8 cellular contexts compared by ENCODE assay signal in the genomic region with DNA sequence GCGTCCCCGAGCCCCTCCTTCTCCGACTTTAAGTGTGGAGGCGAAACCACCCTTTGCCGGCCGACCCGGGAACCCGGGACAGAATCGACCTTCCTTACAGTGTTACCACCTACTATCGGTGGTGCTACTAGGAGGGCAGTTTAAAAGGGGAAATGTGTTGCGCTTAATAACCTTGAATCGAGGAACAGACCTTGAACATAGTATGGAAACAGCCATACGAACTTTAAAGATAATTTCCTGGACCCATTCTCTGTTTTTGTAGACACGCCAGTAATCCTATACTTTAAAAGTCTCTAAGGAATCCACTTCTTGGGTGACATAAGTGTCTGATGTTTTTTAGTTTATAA. TPM values are rescaled to one million over a fixed set of nuclear protein-coding genes. Genes with fewer than 3 reads are reported as not detected.
DNase-seq lines count a peak whose midpoint lies in the region; ATAC-seq and TF ChIP-seq lines count a peak whose summit lies in the region.

No MANE protein-coding gene starts in this region.

- H3K27ac ChIP-seq in lung (ENCODE audit: low read depth in 1 of 2, low read length in 1 of 2): peak overlapping the region; percentile 97

- no peaks in the 10 kb centered on the region for H3K9me3 ChIP-seq in lung (ENCODE audit: control insufficient read depth in 2 of 2, insufficient read depth in 1 of 2, low read length in 1 of 2)

- no peak for DNase-seq in activated naive CD4-positive, alpha-beta T cell (lab: John Stamatoyannopoulos, UW)
- DNase-seq in lung (ENCODE audit: low spot score) (no peak), type B pancreatic cell (ENCODE audit: extremely low spot score, unreplicated experiment) (no peak), NCI-H510A (lab: John Stamatoyannopoulos, UW) (no peak), activated gamma-delta T cell treated with Interleukin-2 at 50 U/mL for 16 hours (no peak)

- ATAC-seq in lung (ENCODE audit: insufficient read depth, low FRiP score): no peak
- ATAC-seq in HG03280 (IDR thresholded peaks at IDR 0.05; ENCODE audit: unreplicated experiment): no peak

- no peaks in the 10 kb centered on the region for H3K27me3 ChIP-seq in lung (ENCODE audit: control insufficient read depth, insufficient read depth)

- TF ChIP-seq CTCF in brain (conservative IDR thresholded peaks at IDR 0.05) (no peak), lung (IDR thresholded peaks at IDR 0.05; ENCODE audit: control extremely low read depth, extremely low read depth) (no peak), type B pancreatic cell (conservative IDR thresholded peaks at IDR 0.05) (no peak)

- peaks cover 39% of the 10 kb centered on the region for H3K4me1 Mint-ChIP-seq in activated naive CD4-positive, alpha-beta T cell treated with anti-CD3 and anti-CD28 coated beads, Interleukin-2, amount 50 U/mL, for 24 hours
- H3K4me1 Mint-ChIP-seq in brain: peaks cover 46% of the 10 kb centered on the region
- H3K4me1 Mint-ChIP-seq in type B pancreatic cell (ENCODE audit: unreplicated experiment): peaks cover 20% of the 10 kb centered on the region

- H3K4me3 ChIP-seq in lung: peak overlapping the region; percentile 86

- H3K4me3 Mint-ChIP-seq in activated naive CD4-positive, alpha-beta T cell treated with anti-CD3 and anti-CD28 coated beads, Interleukin-2, amount 50 U/mL, for 24 hours: peak overlapping the region; percentile 95
- peak overlapping the region; percentile 91 to 96 (median 93) for H3K4me3 Mint-ChIP-seq in brain
- peak overlapping the region; percentile 96 for H3K4me3 Mint-ChIP-seq in type B pancreatic cell

- H3K27ac Mint-ChIP-seq in activated naive CD4-positive, alpha-beta T cell treated with anti-CD3 and anti-CD28 coated beads, Interleukin-2, amount 50 U/mL, for 24 hours: peak overlapping the region; percentile 98
- peak overlapping the region; percentile 97 to 99 (median 99) for H3K27ac Mint-ChIP-seq in brain
- H3K27ac Mint-ChIP-seq in type B pancreatic cell: peak overlapping the region; percentile 99

- WGBS in lung, 2 donors: 1 to 2% methylated on average over 14 of the region's 14 CpGs

- no peaks in the 10 kb centered on the region for H3K27me3 Mint-ChIP-seq in activated naive CD4-positive, alpha-beta T cell treated with anti-CD3 and anti-CD28 coated beads, Interleukin-2, amount 50 U/mL, for 24 hours
- peaks cover 7% of the 10 kb centered on the region for H3K27me3 Mint-ChIP-seq in brain
- H3K27me3 Mint-ChIP-seq in type B pancreatic cell: no peaks in the 10 kb centered on the region

- peaks cover 0 to 2% of the 10 kb centered on the region in 2 donors for H3K36me3 ChIP-seq in lung (ENCODE audit: control insufficient read depth in 2 of 2, insufficient read depth in 2 of 2, low read length in 2 of 2)

- H3K4me1 ChIP-seq in lung (ENCODE audit: control insufficient read depth in 2 of 2, insufficient read depth in 2 of 2, low read length in 2 of 2): peaks cover 0 to 7% of the 10 kb centered on the region in 2 donors

- H3K36me3 Mint-ChIP-seq in activated naive CD4-positive, alpha-beta T cell treated with anti-CD3 and anti-CD28 coated beads, Interleukin-2, amount 50 U/mL, for 24 hours: peaks cover 9% of the 10 kb centered on the region
- peaks cover 15% of the 10 kb centered on the region for H3K36me3 Mint-ChIP-seq in brain
- H3K36me3 Mint-ChIP-seq in type B pancreatic cell: peaks cover 8% of the 10 kb centered on the region

- no peaks in the 10 kb centered on the region for H3K9me3 Mint-ChIP-seq in activated naive CD4-positive, alpha-beta T cell treated with anti-CD3 and anti-CD28 coated beads, Interleukin-2, amount 50 U/mL, for 24 hours
- peaks cover 0 to 4% (median 0%) of the 10 kb centered on the region in 5 experiments for H3K9me3 Mint-ChIP-seq in brain
- no peaks in the 10 kb centered on the region for H3K9me3 Mint-ChIP-seq in type B pancreatic cell

RNA-seq across cellular contexts. Expression of a gene that starts 1.5 kb away (rescaled TPM):
- polyA plus RNA-seq in brain (ENCODE audit: insufficient read depth, low read depth, low replicate concordance) (8.3 TPM), lung (1 to 10 TPM; 8.5 to 9.3 TPM)
- total RNA-seq in lung (10 to 100 TPM; 10.4 to 21.9 TPM), type B pancreatic cell (ENCODE audit: low replicate concordance) (16.5 and 20.4 TPM in 2 replicates)
